Comparison of ENCODE assay signal across 17 cellular contexts in genomic region chr16:80366023-80366422, GRCh38.
"Had no signal": no experiment of that assay in that cellular context is flagged by ENCODE, and none has a peak within 500 bp of the region (broad histone marks: within the 10 kb centered on the region; RNA-seq: fewer than 3 reads in every experiment).

No MANE protein-coding gene starts in this region.

- DNase-seq: activated B cell treated with CpG ODN at 0.5 μM for 24 hours; activated CD4-positive, alpha-beta memory T cell treated with anti-CD3 and anti-CD28 coated beads for 36 hours; activated CD4-positive, alpha-beta T cell treated with anti-CD3 and anti-CD28 coated beads for 4 hours; activated effector memory CD4-positive, alpha-beta T cell treated with Interleukin-2 at 50 U/mL for 16 hours; activated naive CD4-positive, alpha-beta T cell treated with anti-CD3 and anti-CD28 coated beads for 36 hours; activated naive CD8-positive, alpha-beta T cell treated with anti-CD3 and anti-CD28 coated beads, Interleukin-2, amount 10 ng/mL, durations not matched to agents 7 days and 5 days; activated T-cell treated with anti-CD3 and anti-CD28 coated beads, Interleukin-2, amount 50 U/mL, for 48 hours; amygdala; effector CD4-positive, alpha-beta T cell; hypothalamus; sigmoid colon; stimulated activated CD4-positive, alpha-beta T cell treated with anti-CD3 and anti-CD28 coated beads, Interleukin-2, amount 100 ng/mL, for 48 hours; stimulated activated CD8-positive, alpha-beta memory T cell treated with anti-CD3 and anti-CD28 coated beads, Interleukin-4, amount 100 ng/mL, for 48 hours; stimulated activated naive CD4-positive, alpha-beta T cell; upper lobe of left lung had no signal

- H2AFZ ChIP-seq: parathyroid adenoma had no signal

- ATAC-seq: esophagus mucosa had no signal

- H3K4me3 ChIP-seq: sigmoid colon, upper lobe of left lung had no signal

- H3K4me1 ChIP-seq: parathyroid adenoma, sigmoid colon had no signal

- H3K9me3 ChIP-seq: sigmoid colon, upper lobe of left lung had no signal

- H3K27ac ChIP-seq: parathyroid adenoma, sigmoid colon, upper lobe of left lung had no signal

- H3K36me3 ChIP-seq: sigmoid colon, upper lobe of left lung had no signal

- H3K79me2 ChIP-seq: parathyroid adenoma had no signal

- H3K27me3 ChIP-seq: sigmoid colon, upper lobe of left lung had no signal

- H3K9ac ChIP-seq: parathyroid adenoma had no signal
